Comparison of ENCODE assay signal across 9 cellular contexts in the genomic region with DNA sequence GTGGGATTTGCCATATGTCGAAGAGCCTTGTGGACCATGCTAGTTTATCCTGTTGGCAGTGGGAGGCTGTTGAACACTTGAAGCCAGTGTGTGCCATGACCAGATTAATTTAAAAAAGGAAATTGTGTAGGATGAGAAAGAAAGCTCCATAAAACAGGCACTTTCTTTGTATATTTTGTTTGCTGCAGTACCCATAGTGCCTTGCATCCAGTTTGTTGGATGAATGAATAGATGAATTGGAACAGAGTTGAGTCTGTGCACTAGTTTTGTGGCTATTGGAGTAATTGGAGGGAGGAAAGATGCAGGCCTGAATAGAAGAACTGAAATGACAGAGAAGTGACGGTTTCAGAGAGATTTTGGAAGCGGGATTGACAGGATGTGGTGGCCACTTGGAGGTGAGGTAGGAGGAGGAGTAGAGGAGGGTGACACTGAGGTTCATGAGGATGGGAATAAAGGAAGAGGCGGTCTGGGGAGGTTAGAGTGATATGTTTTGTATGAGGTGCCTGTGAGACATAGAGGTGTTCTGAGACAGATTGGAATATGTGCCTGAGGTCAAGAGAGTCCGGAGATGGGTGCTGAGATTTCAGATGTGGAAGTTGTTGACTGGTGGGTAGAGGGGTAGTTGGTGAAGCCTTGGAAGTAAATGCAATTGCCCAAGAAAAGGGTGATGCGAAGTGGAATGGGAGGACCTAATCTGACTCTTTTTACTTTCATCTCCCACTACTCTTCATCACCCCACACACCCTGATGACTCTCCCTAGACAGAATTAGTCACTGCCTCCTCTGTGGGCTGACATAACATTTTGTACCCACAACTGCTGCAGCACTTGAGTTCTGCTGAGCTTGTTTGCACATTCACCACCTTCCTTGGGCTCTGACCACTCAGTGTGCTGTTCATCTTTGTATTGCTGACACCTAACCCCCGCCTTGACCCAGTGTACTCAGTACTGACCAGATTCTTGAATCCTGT. TPM values are rescaled to one million over a fixed set of nuclear protein-coding genes. Genes with fewer than 3 reads are reported as not detected.
DNase-seq lines count a peak whose midpoint lies in the region; ATAC-seq, FAIRE-seq and TF ChIP-seq lines count a peak whose summit lies in the region.
"Had no signal": no experiment of that assay in that cellular context is flagged by ENCODE, and none has a peak within 500 bp of the region (broad histone marks: within the 10 kb centered on the region; RNA-seq: fewer than 3 reads in every experiment).

No MANE protein-coding gene starts in this region.

- peaks cover 35 to 60% (median 38%) of the 10 kb centered on the region in 3 donors for H3K4me1 Mint-ChIP-seq in IgD-negative memory B cell
- peaks cover 66% of the 10 kb centered on the region for H3K4me1 Mint-ChIP-seq in activated CD8-positive, alpha-beta memory T cell treated with anti-CD3 and anti-CD28 coated beads, Interleukin-2, amount 10 ng/mL, durations not matched to agents 7 days and 5 days

- no peak for FAIRE-seq in GM12892 (lab: Jason Lieb, UNC)

- peak; percentile 84 for ATAC-seq in activated CD8-positive, alpha-beta memory T cell treated with anti-CD3 and anti-CD28 coated beads, Interleukin-2, amount 10 ng/mL, durations not matched to agents 7 days and 5 days
- ATAC-seq in HG02678 (IDR thresholded peaks at IDR 0.05; ENCODE audit: unreplicated experiment) = no peak

- H3K27me3 Mint-ChIP-seq in IgD-negative memory B cell = no peaks in the 10 kb centered on the region
- no peaks in the 10 kb centered on the region for H3K27me3 Mint-ChIP-seq in activated CD8-positive, alpha-beta memory T cell treated with anti-CD3 and anti-CD28 coated beads, Interleukin-2, amount 10 ng/mL, durations not matched to agents 7 days and 5 days

- H3K36me3 Mint-ChIP-seq in IgD-negative memory B cell = peaks cover 2% of the 10 kb centered on the region
- H3K36me3 Mint-ChIP-seq in activated CD8-positive, alpha-beta memory T cell treated with anti-CD3 and anti-CD28 coated beads, Interleukin-2, amount 10 ng/mL, durations not matched to agents 7 days and 5 days = peaks cover 35% of the 10 kb centered on the region

- CTCF ChIA-PET in activated CD8-positive, alpha-beta memory T cell treated with anti-CD3 and anti-CD28 coated beads, Interleukin-2, amount 10 ng/mL, durations not matched to agents 7 days and 5 days (lab: Charles Lee) = interaction anchor here (2.3 kb wide), 1 partner anchor 13 kb away, joined by 6 read pairs; no protein-coding TSS in a partner anchor

- peak; percentile 72 for DNase-seq in activated CD8-positive, alpha-beta memory T cell treated with anti-CD3 and anti-CD28 coated beads, Interleukin-2, amount 10 ng/mL, durations not matched to agents 7 days and 5 days
- DNase-seq in foreskin melanocyte (peak; percentile 76), superior temporal gyrus (ENCODE audit: extremely low spot score) (no peak), GM12892 (ENCODE audit: insufficient read length) (no peak), UCSD-AML1 (lab: John Stamatoyannopoulos, UW; ENCODE audit: unreplicated experiment) (no peak)
- DNase-seq in stimulated activated CD4-positive, alpha-beta T cell treated with anti-CD3 and anti-CD28 coated beads, TNF-alpha, amount 100 ng/mL, for 48 hours (ENCODE audit: low read depth in 3 of 3) = peak; percentile 33 to 47 (median 37)
- DNase-seq: cerebellar nuclear complex had no signal

- peak overlapping the region in 1 of 4 donors; percentile 46 for H3K4me3 Mint-ChIP-seq in IgD-negative memory B cell
- H3K4me3 Mint-ChIP-seq in activated CD8-positive, alpha-beta memory T cell treated with anti-CD3 and anti-CD28 coated beads, Interleukin-2, amount 10 ng/mL, durations not matched to agents 7 days and 5 days = peak overlapping the region; percentile 2

- H3K9me3 Mint-ChIP-seq in IgD-negative memory B cell = no peaks in the 10 kb centered on the region
- H3K9me3 Mint-ChIP-seq in activated CD8-positive, alpha-beta memory T cell treated with anti-CD3 and anti-CD28 coated beads, Interleukin-2, amount 10 ng/mL, durations not matched to agents 7 days and 5 days (ENCODE audit: low read depth) = no peaks in the 10 kb centered on the region

- peak overlapping the region in 2 of 3 donors; percentile 9 to 29 for H3K27ac Mint-ChIP-seq in IgD-negative memory B cell
- H3K27ac Mint-ChIP-seq in activated CD8-positive, alpha-beta memory T cell treated with anti-CD3 and anti-CD28 coated beads, Interleukin-2, amount 10 ng/mL, durations not matched to agents 7 days and 5 days = peak overlapping the region; percentile 54

- no peak for TF ChIP-seq POLR2A in GM12892 (IDR thresholded peaks at IDR 0.05; ENCODE audit: low read depth, low read length)

RNA-seq across cellular contexts. Expression of a gene that starts 5.1 kb away (rescaled TPM):
- 187 TPM for polyA plus RNA-seq in IgD-negative memory B cell
- 10 to 100 TPM; 65.9 to 75.4 TPM for total RNA-seq in activated CD8-positive, alpha-beta memory T cell treated with anti-CD3 and anti-CD28 coated beads, Interleukin-2, amount 10 ng/mL, durations not matched to agents 7 days and 5 days
- polyA plus RNA-seq in GM12892 (2012; ENCODE audit: missing spikeins) = 76.7 TPM

RNA-seq across cellular contexts. Expression of a gene that starts 39.0 kb away (rescaled TPM):
- not detected for polyA plus RNA-seq in IgD-negative memory B cell
- not detected for total RNA-seq in activated CD8-positive, alpha-beta memory T cell treated with anti-CD3 and anti-CD28 coated beads, Interleukin-2, amount 10 ng/mL, durations not matched to agents 7 days and 5 days
- polyA plus RNA-seq in GM12892 (2012; ENCODE audit: missing spikeins) = 0.19 TPM

RNA-seq across cellular contexts. Expression of a gene that starts 52.9 kb away (rescaled TPM):
- 0.46 TPM for polyA plus RNA-seq in IgD-negative memory B cell
- total RNA-seq in activated CD8-positive, alpha-beta memory T cell treated with anti-CD3 and anti-CD28 coated beads, Interleukin-2, amount 10 ng/mL, durations not matched to agents 7 days and 5 days = 10 to 100 TPM; 12.7 to 13.7 TPM
- polyA plus RNA-seq in GM12892 (2012; ENCODE audit: missing spikeins) = 12.0 TPM

Comparison
In these comparisons a context has a peak if more than half of its experiments do, and no peak if none do; other contexts are left out.
1. DNase-seq: peak in activated CD8-positive, alpha-beta memory T cell treated with anti-CD3 and anti-CD28 coated beads, Interleukin-2, amount 10 ng/mL, durations not matched to agents 7 days and 5 days (single experiment), foreskin melanocyte (single experiment) and stimulated activated CD4-positive, alpha-beta T cell treated with anti-CD3 and anti-CD28 coated beads, TNF-alpha, amount 100 ng/mL, for 48 hours (3 of 3); none in superior temporal gyrus (single experiment), GM12892 (single experiment) and UCSD-AML1 (single experiment).